In genomic region chr7:90951229-90951628, GRCh38 we compare ENCODE assay signal across 18 cellular contexts.
"Had no signal": no experiment of that assay in that cellular context is flagged by ENCODE, and none has a peak within 500 bp of the region (broad histone marks: within the 10 kb centered on the region; RNA-seq: fewer than 3 reads in every experiment).

No MANE protein-coding gene starts in this region.

- H3K36me3 ChIP-seq: heart left ventricle had no signal

- H3K4me3 ChIP-seq: heart left ventricle, lung, smooth muscle cell had no signal

- H3K9me3 ChIP-seq: heart left ventricle, neutrophil had no signal

- H3K36me3 Mint-ChIP-seq: natural killer cell treated with Interleukin-12 subunit alpha and Interleukin-12 subunit beta and Interleukin-15 and Interleukin-18, amount 100 ng/mL, for 72 hours had no signal

- H3K27ac ChIP-seq: heart left ventricle, neutrophil had no signal

- DNase-seq: dermis blood vessel endothelial cell; foreskin melanocyte; heart left ventricle; hippocampal formation; left colon; left ventricle myocardium superior; mesenchymal stem cell; midbrain; posterior cingulate gyrus; right cardiac atrium; stimulated activated CD4-positive, alpha-beta T cell treated with anti-CD3 and anti-CD28 coated beads, Interleukin-2, amount 100 ng/mL, for 48 hours; stimulated activated naive CD4-positive, alpha-beta T cell treated with Interleukin-2 at 50 U/mL for 16 hours; trophoblast cell had no signal

- H3K4me3 Mint-ChIP-seq: natural killer cell treated with Interleukin-12 subunit alpha and Interleukin-12 subunit beta and Interleukin-15 and Interleukin-18, amount 100 ng/mL, for 72 hours had no signal

- H3K27me3 Mint-ChIP-seq: natural killer cell treated with Interleukin-12 subunit alpha and Interleukin-12 subunit beta and Interleukin-15 and Interleukin-18, amount 100 ng/mL, for 72 hours had no signal

- FAIRE-seq: colon had no signal

- H3K4me2 ChIP-seq: smooth muscle cell had no signal

- H3K27me3 ChIP-seq: heart left ventricle, neutrophil had no signal

- ATAC-seq: heart left ventricle; left colon; left ventricle myocardium superior; natural killer cell treated with Interleukin-12 subunit alpha and Interleukin-12 subunit beta and Interleukin-15 and Interleukin-18, amount 100 ng/mL, for 72 hours; right cardiac atrium had no signal

- H3K27ac Mint-ChIP-seq: natural killer cell treated with Interleukin-12 subunit alpha and Interleukin-12 subunit beta and Interleukin-15 and Interleukin-18, amount 100 ng/mL, for 72 hours had no signal
